ENCODE assay signal across 9 cellular contexts in the genomic region with DNA sequence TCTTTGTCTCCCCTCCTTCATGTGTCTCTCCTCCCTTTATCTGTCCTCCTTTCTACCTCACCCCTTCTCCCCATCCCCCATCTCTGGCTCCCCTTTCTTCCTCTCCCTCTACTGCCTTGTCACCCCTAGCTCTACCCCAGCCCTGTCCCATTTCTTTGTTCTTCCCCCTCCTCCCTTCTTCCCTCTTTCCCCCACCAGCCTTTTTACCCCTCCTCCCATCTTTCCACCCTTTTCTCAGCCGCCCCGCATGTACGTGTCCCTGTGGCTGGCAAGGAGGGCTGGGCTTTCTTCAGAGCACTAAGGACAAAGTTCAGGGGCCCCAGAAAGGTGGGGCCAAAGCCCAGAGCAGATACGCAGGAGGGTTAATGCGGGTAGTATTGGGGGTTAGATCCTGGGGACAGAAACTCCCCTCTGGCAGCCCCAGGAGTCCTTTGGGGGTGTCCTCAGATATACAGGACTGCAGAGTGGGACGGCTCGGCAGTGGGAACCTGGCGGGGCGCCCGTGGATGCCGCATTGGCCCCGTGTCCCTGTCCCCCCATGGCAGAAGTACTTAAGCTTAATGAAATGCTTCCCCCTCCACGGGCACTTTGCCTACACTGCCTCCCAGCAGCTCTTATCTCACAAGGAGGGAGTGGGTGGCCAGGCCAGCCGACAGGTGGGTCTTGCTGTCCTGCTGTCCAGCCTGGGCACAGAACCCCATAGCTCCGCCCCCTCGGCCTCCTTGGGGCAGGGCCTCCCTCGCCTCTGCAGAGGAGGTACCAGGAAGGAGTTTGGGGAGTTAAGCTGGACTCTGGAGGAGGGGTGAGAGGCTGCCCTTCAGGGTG. TPM values are rescaled to one million over a fixed set of nuclear protein-coding genes. Genes with fewer than 3 reads are reported as not detected.
DNase-seq lines count a peak whose midpoint lies in the region; ATAC-seq and TF ChIP-seq lines count a peak whose summit lies in the region.
"Had no signal": no experiment of that assay in that cellular context is flagged by ENCODE, and none has a peak within 500 bp of the region (broad histone marks: within the 10 kb centered on the region; RNA-seq: fewer than 3 reads in every experiment).

No MANE protein-coding gene starts in this region.

- H3K4me3 Mint-ChIP-seq in activated CD4-positive, alpha-beta T cell treated with anti-CD3 and anti-CD28 coated beads, Interleukin-2, amount 10 ng/mL, durations not matched to agents 7 days and 5 days, result no peak overlapping the region

- H3K4me3 ChIP-seq in tibial artery, result peak overlapping the region; percentile 40 to 47

- CTCF ChIA-PET in activated CD4-positive, alpha-beta T cell treated with anti-CD3 and anti-CD28 coated beads, Interleukin-2, amount 10 ng/mL, durations not matched to agents 7 days and 5 days (lab: Charles Lee), result interaction anchor here (0.8 to 1.5 kb wide), 4 partner anchors 8 to 30 kb away, joined by 3 to 4 read pairs (median 4); partner anchors contain the start of gene THRA
- CTCF ChIA-PET in GM10248 (lab: Yijun Ruan, JAX), result interaction anchor here (1.1 to 3.3 kb wide), 5 partner anchors 8 to 98 kb away, joined by 3 to 14 read pairs (median 5); partner anchors contain the start of gene THRA

- H3K27ac Mint-ChIP-seq in activated CD4-positive, alpha-beta T cell treated with anti-CD3 and anti-CD28 coated beads, Interleukin-2, amount 10 ng/mL, durations not matched to agents 7 days and 5 days, result peak overlapping the region; percentile 57

- no peaks in the 10 kb centered on the region for H3K36me3 Mint-ChIP-seq in activated CD4-positive, alpha-beta T cell treated with anti-CD3 and anti-CD28 coated beads, Interleukin-2, amount 10 ng/mL, durations not matched to agents 7 days and 5 days (ENCODE audit: low read depth)

- H3K4me1 ChIP-seq in tibial artery, result peaks cover 15 to 97% (median 93%) of the 10 kb centered on the region in 4 donors

- ATAC-seq in GM19023 (IDR thresholded peaks at IDR 0.05; ENCODE audit: unreplicated experiment), result no peak
- ATAC-seq in HG02798 (IDR thresholded peaks at IDR 0.05; ENCODE audit: poor library complexity, unreplicated experiment), result no peak

- H3K27ac ChIP-seq in caudate nucleus (ENCODE audit: low read depth, low read length) (peak overlapping the region; percentile 100), tibial artery (peak overlapping the region; percentile 93 to 94)

- TF ChIP-seq CTCF in tibial artery (IDR thresholded peaks at IDR 0.05), result no peak
- no peak for TF ChIP-seq CTCF in GM10248 (IDR thresholded peaks at IDR 0.05; ENCODE audit: control extremely low read depth, extremely low read depth, low read depth, missing control alignments)

- intact Hi-C loops in tibial artery (cut with DNase I; ENCODE audit: low total_unique reads), result loop anchor here (5.0 kb wide), 1 partner anchor 36 kb away; no protein-coding TSS in a partner anchor

- DNase-seq in activated CD4-positive, alpha-beta T cell treated with anti-CD3 and anti-CD28 coated beads, Interleukin-2, amount 10 ng/mL, durations not matched to agents 7 days and 5 days, result no peak
- DNase-seq in activated CD4-positive, alpha-beta T cell treated with anti-CD3 and anti-CD28 coated beads, Interleukin-2, amount 50 U/mL, for 4 hours, result no peak
- peak in 39 of 61 donors; percentile 21 to 76 (median 53) for DNase-seq in caudate nucleus (lab: John Stamatoyannopoulos, UW)
- peak; percentile 84 for DNase-seq in mucosa of gallbladder (ENCODE audit: low spot score)
- peak; percentile 81 to 93 for DNase-seq in tibial artery
- no peak for DNase-seq in GM10248 (ENCODE audit: extremely low spot score)
- DNase-seq: activated CD4-positive, alpha-beta T cell treated with anti-CD3 and anti-CD28 coated beads for 48 hours had no signal

- H3K27me3 ChIP-seq in tibial artery, result no peaks in the 10 kb centered on the region

- peaks cover 0 to 11% (median 0%) of the 10 kb centered on the region in 3 donors for H3K36me3 ChIP-seq in tibial artery

- no peaks in the 10 kb centered on the region for H3K9me3 Mint-ChIP-seq in activated CD4-positive, alpha-beta T cell treated with anti-CD3 and anti-CD28 coated beads, Interleukin-2, amount 10 ng/mL, durations not matched to agents 7 days and 5 days

- no peaks in the 10 kb centered on the region for H3K9me3 ChIP-seq in tibial artery

- H3K4me1 Mint-ChIP-seq in activated CD4-positive, alpha-beta T cell treated with anti-CD3 and anti-CD28 coated beads, Interleukin-2, amount 10 ng/mL, durations not matched to agents 7 days and 5 days, result peaks cover 50% of the 10 kb centered on the region

- no peaks in the 10 kb centered on the region for H3K27me3 Mint-ChIP-seq in activated CD4-positive, alpha-beta T cell treated with anti-CD3 and anti-CD28 coated beads, Interleukin-2, amount 10 ng/mL, durations not matched to agents 7 days and 5 days

- POLR2A ChIA-PET in activated CD4-positive, alpha-beta T cell treated with anti-CD3 and anti-CD28 coated beads, Interleukin-2, amount 10 ng/mL, durations not matched to agents 7 days and 5 days (lab: Charles Lee), result no interaction called here
- POLR2A ChIA-PET in GM10248 (lab: Yijun Ruan, JAX), result no interaction called here

RNA-seq across cellular contexts. Expression of gene THRA, which starts 8.3 kb away (rescaled TPM):
- 1 to 10 TPM; 8.6 to 9.1 TPM for total RNA-seq in activated CD4-positive, alpha-beta T cell treated with anti-CD3 and anti-CD28 coated beads, Interleukin-2, amount 10 ng/mL, durations not matched to agents 7 days and 5 days
- 78.7 TPM for total RNA-seq in mucosa of gallbladder

RNA-seq across cellular contexts. Expression of gene MED24, which starts 16.9 kb away (rescaled TPM):
- 100 to 1,000 TPM in 1 of 2 experiments, 10 to 100 TPM in 1; 92.1 to 102 TPM for total RNA-seq in activated CD4-positive, alpha-beta T cell treated with anti-CD3 and anti-CD28 coated beads, Interleukin-2, amount 10 ng/mL, durations not matched to agents 7 days and 5 days
- total RNA-seq in mucosa of gallbladder, result 74.2 TPM

RNA-seq across cellular contexts. Expression of gene NR1D1, which starts 29.3 kb away (rescaled TPM):
- total RNA-seq in activated CD4-positive, alpha-beta T cell treated with anti-CD3 and anti-CD28 coated beads, Interleukin-2, amount 10 ng/mL, durations not matched to agents 7 days and 5 days, result 1 to 10 TPM; 5.5 to 5.8 TPM
- 34.7 TPM for total RNA-seq in mucosa of gallbladder

RNA-seq across cellular contexts. Expression of gene MSL1, which starts 50.7 kb away (rescaled TPM):
- total RNA-seq in activated CD4-positive, alpha-beta T cell treated with anti-CD3 and anti-CD28 coated beads, Interleukin-2, amount 10 ng/mL, durations not matched to agents 7 days and 5 days, result 10 to 100 TPM; 95.4 to 97.1 TPM
- 90.9 TPM for total RNA-seq in mucosa of gallbladder

RNA-seq across cellular contexts. Expression of gene CSF3, which starts 55.9 kb away (rescaled TPM):
- total RNA-seq in activated CD4-positive, alpha-beta T cell treated with anti-CD3 and anti-CD28 coated beads, Interleukin-2, amount 10 ng/mL, durations not matched to agents 7 days and 5 days, result not detected
- not detected for total RNA-seq in mucosa of gallbladder

Comparison
In these comparisons a context has a peak if more than half of its experiments do, and no peak if none do; other contexts are left out.
1. DNase-seq: peak in caudate nucleus (39 of 61), mucosa of gallbladder (single experiment) and tibial artery (2 of 2); none in activated CD4-positive, alpha-beta T cell treated with anti-CD3 and anti-CD28 coated beads, Interleukin-2, amount 10 ng/mL, durations not matched to agents 7 days and 5 days (single experiment), activated CD4-positive, alpha-beta T cell treated with anti-CD3 and anti-CD28 coated beads, Interleukin-2, amount 50 U/mL, for 4 hours (0 of 2) and GM10248 (single experiment).